8 cellular contexts compared by ENCODE assay signal in genomic region chr5:98773464-98774191, GRCh38. TPM values are rescaled to one million over a fixed set of nuclear protein-coding genes. Genes with fewer than 3 reads are reported as not detected.
DNase-seq lines count a peak whose midpoint lies in the region; ATAC-seq and TF ChIP-seq lines count a peak whose summit lies in the region.

A gene with protein sequence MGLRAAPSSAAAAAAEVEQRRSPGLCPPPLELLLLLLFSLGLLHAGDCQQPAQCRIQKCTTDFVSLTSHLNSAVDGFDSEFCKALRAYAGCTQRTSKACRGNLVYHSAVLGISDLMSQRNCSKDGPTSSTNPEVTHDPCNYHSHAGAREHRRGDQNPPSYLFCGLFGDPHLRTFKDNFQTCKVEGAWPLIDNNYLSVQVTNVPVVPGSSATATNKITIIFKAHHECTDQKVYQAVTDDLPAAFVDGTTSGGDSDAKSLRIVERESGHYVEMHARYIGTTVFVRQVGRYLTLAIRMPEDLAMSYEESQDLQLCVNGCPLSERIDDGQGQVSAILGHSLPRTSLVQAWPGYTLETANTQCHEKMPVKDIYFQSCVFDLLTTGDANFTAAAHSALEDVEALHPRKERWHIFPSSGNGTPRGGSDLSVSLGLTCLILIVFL (plus strand): TSS chr5:98773663. CDS start chr5:98774071, 408 bp downstream.

- ATAC-seq in GM21786 (IDR thresholded peaks at IDR 0.05; ENCODE audit: unreplicated experiment) (peak; percentile 81), RWPE2 (ENCODE audit: low read depth) (peak; percentile 75)

- H3K27ac Mint-ChIP-seq in neural crest cell (ENCODE audit: unreplicated experiment) = peak within 1 kb of the TSS; percentile 98

- peaks cover 39% of the 10 kb centered on the region for H3K4me1 ChIP-seq in RWPE2 (ENCODE audit: insufficient read depth, poor library complexity, severe bottlenecking)
- peaks cover 28 to 82% (median 48%) of the 10 kb centered on the region in 4 donors for H3K4me1 ChIP-seq in stomach

- intact Hi-C loops in stomach (cut with DNase I; ENCODE audit: low total_unique reads) = no loop called here

- peaks cover 42% of the 10 kb centered on the region for H3K36me3 Mint-ChIP-seq in neural crest cell (ENCODE audit: low read depth)

- peaks cover 63% of the 10 kb centered on the region for H3K4me1 Mint-ChIP-seq in neural crest cell

- no peaks in the 10 kb centered on the region for H3K27me3 ChIP-seq in RWPE2 (ENCODE audit: insufficient read depth, poor library complexity, severe bottlenecking)
- H3K27me3 ChIP-seq in stomach = peaks cover 0 to 38% (median 8%) of the 10 kb centered on the region in 3 donors

- TF ChIP-seq CTCF in RWPE2 (IDR thresholded peaks at IDR 0.05; ENCODE audit: poor library complexity, severe bottlenecking) (peak; percentile 30), foreskin fibroblast (IDR thresholded peaks at IDR 0.05; ENCODE audit: low read depth, low read length) (no peak), neural crest cell (conservative IDR thresholded peaks at IDR 0.05) (peak; percentile 8), stomach (IDR thresholded peaks at IDR 0.05) (no peak)

- H3K4me3 Mint-ChIP-seq in neural crest cell = peak within 1 kb of the TSS; percentile 98

- WGBS in stomach, 5 donors = 0 to 2% (median 1%) methylated on average over 23 to 84 of the region's 84 CpGs

- H3K9me3 Mint-ChIP-seq in neural crest cell = no peaks in the 10 kb centered on the region

- peak in 1 of 4 donors; percentile 61 for TF ChIP-seq POLR2A in stomach (IDR thresholded peaks at IDR 0.05)

- peak within 1 kb of the TSS; percentile 73 for H3K27ac ChIP-seq in RWPE2 (ENCODE audit: poor library complexity, severe bottlenecking)
- H3K27ac ChIP-seq in stomach = peak within 1 kb of the TSS; percentile 93 to 97 (median 95)

- peaks cover 41% of the 10 kb centered on the region for H3K36me3 ChIP-seq in RWPE2 (ENCODE audit: low read depth)
- peaks cover 0 to 4% (median 0%) of the 10 kb centered on the region in 4 donors for H3K36me3 ChIP-seq in stomach

- H3K9me3 ChIP-seq in RWPE2 (ENCODE audit: severe bottlenecking) (no peaks in the 10 kb centered on the region), stomach (no peaks in the 10 kb centered on the region)

- TF ChIP-seq EP300 in stomach (IDR thresholded peaks at IDR 0.05) = no peak

- peaks cover 12% of the 10 kb centered on the region for H3K27me3 Mint-ChIP-seq in neural crest cell (ENCODE audit: low read depth)

- H3K4me3 ChIP-seq in RWPE2 (ENCODE audit: severe bottlenecking) = peak within 1 kb of the TSS; percentile 81
- peak within 1 kb of the TSS; percentile 79 to 83 for H3K4me3 ChIP-seq in foreskin fibroblast (ENCODE audit: low read depth in 1 of 2, low read length in 2 of 2)
- H3K4me3 ChIP-seq in stomach = peak within 1 kb of the TSS; percentile 68 to 97 (median 89)

- DNase-seq in DMS53 (lab: John Stamatoyannopoulos, UW) (peak; percentile 99), Kasumi-1 (lab: John Stamatoyannopoulos, UW) (peak; percentile 93 to 95), RWPE2 (ENCODE audit: low spot score) (peak; percentile 100), foreskin fibroblast (peak; percentile 100), neural crest cell (ENCODE audit: low read depth, low spot score) (peak; percentile 96), stomach (peak; percentile 97)
- peak; percentile 66 to 83 (median 74) for DNase-seq in activated naive CD4-positive, alpha-beta T cell (lab: John Stamatoyannopoulos, UW)

RNA-seq across cellular contexts. Expression of the gene that starts here (rescaled TPM):
- 98.3 and 99.4 TPM in 2 replicates for total RNA-seq in neural crest cell
- 100 to 1,000 TPM in 1 of 5 donors, 10 to 100 TPM in 4; 48.3 to 215 (median 79.9) TPM for total RNA-seq in stomach
- polyA plus RNA-seq in stomach = 10 to 100 TPM in 2 of 3 donors, 1 to 10 TPM in 1; 8.4 to 14.2 (median 13.7) TPM

Comparison
In these comparisons a context has a peak if more than half of its experiments do, and no peak if none do; other contexts are left out.
1. Peak in every context shown above with its lines: DNase-seq, ATAC-seq, H3K4me3 ChIP-seq and H3K27ac ChIP-seq.
2. CTCF ChIP-seq: peak in RWPE2 (single experiment) and neural crest cell (single experiment); none in foreskin fibroblast (single experiment) and stomach (0 of 7).